In the genomic region with DNA sequence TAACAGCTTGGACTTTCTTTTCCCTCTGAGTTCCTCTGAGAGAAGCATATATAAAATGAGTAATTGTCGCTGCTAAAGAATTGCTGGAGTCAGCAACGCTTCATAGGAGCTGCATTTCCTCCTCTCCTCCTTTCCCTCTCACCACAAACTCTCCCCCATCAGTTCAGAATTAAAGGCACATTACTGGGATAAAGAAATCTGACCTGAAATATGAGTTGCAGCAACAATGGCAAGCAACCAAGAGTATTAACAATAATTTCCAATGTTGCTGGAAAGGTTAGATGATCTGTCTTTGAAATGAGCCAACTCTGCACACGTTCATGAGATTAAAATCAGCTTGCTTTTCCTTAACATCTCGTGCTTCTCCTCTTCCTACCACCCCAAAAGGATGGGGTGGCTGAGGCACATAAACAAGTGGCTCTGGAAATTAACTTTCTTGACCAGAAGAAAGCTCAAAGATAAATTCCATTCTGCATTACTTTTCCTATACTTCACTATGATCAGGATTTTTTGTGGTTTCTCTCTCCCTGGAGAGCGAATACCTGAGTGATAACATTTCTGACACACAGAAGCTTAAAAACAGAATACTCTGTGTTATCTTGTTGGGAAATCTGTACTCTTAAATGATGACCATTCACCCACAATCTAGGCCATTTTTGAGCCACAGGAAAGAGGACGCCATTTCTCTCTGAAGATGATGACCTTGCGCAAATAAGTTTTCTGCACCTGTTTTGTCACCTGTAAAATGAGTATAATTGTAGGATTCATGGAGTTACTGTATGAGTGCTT, we compare ENCODE assay signal across 10 cellular contexts.
DNase-seq lines count a peak whose midpoint lies in the region; ATAC-seq and TF ChIP-seq lines count a peak whose summit lies in the region.
"Had no signal": no experiment of that assay in that cellular context is flagged by ENCODE, and none has a peak within 500 bp of the region (broad histone marks: within the 10 kb centered on the region; RNA-seq: fewer than 3 reads in every experiment).

No MANE protein-coding gene starts in this region.

- intact Hi-C loops in transverse colon (cut with DNase I; ENCODE audit: low total_unique reads) = loop anchor here (5.0 kb wide), 1 partner anchor 92 kb away; a partner anchor contains a TSS

- no peaks in the 10 kb centered on the region for H3K9me3 ChIP-seq in transverse colon
- H3K9me3 ChIP-seq: colonic mucosa had no signal

- peak overlapping the region; percentile 0 to 78 (median 55) for H3K27ac ChIP-seq in transverse colon
- H3K27ac ChIP-seq: colonic mucosa had no signal

- H3K36me3 ChIP-seq in transverse colon = no peaks in the 10 kb centered on the region
- H3K36me3 ChIP-seq: colonic mucosa had no signal

- peaks cover 9 to 38% (median 26%) of the 10 kb centered on the region in 4 donors for H3K4me1 ChIP-seq in transverse colon
- H3K4me1 ChIP-seq: colonic mucosa had no signal

- no peak for TF ChIP-seq EP300 in transverse colon (IDR thresholded peaks at IDR 0.05; ENCODE audit: low read depth)

- in situ Hi-C loops in transverse colon (cut with MboI; ENCODE audit: low pct_ligation_motif_present in 1 of 4, low pct_unique_long_range_greater_than_20kb in 1 of 4, low sequenced_read_pairs in 3 of 4) = no loop called here

- no peak for TF ChIP-seq POLR2A in transverse colon (IDR thresholded peaks at IDR 0.05)

- TF ChIP-seq CTCF in choroid plexus epithelial cell (conservative IDR thresholded peaks at IDR 0.05; ENCODE audit: low read depth, low read length) (no peak), transverse colon (IDR thresholded peaks at IDR 0.05) (no peak)

- H3K4me3 ChIP-seq in choroid plexus epithelial cell (ENCODE audit: low read depth, low read length) (no peak overlapping the region), transverse colon (no peak overlapping the region)
- H3K4me3 ChIP-seq: colonic mucosa had no signal

- ATAC-seq in GM18511 (IDR thresholded peaks at IDR 0.05; ENCODE audit: unreplicated experiment) (no peak), GM21576 (IDR thresholded peaks at IDR 0.05; ENCODE audit: unreplicated experiment) (no peak), GM19467 (IDR thresholded peaks at IDR 0.05; ENCODE audit: unreplicated experiment) (no peak)

- H3K27me3 ChIP-seq in transverse colon = no peaks in the 10 kb centered on the region
- H3K27me3 ChIP-seq: colonic mucosa had no signal

- 70 to 77% methylated on average over 6 to 7 of the region's 7 CpGs for WGBS in transverse colon (ENCODE audit: low coverage in 1 of 2), 2 donors

- DNase-seq in LHCN-M2 (ENCODE audit: low read depth) (peak; percentile 14), choroid plexus epithelial cell (ENCODE audit: low read depth) (peak; percentile 76), myocyte (ENCODE audit: low read depth) (peak; percentile 28), transverse colon (no peak)
- no peak for DNase-seq in stimulated activated CD4-positive, alpha-beta T cell treated with anti-CD3 and anti-CD28 coated beads, Interleukin-4, amount 100 ng/mL, for 4 hours
- DNase-seq: colonic mucosa, NCI-H2029 treated with DMSO at 0.1 percent for 48 hours had no signal

Comparison
In these comparisons a context has a peak if more than half of its experiments do, and no peak if none do; other contexts are left out.
1. DNase-seq: peak in LHCN-M2 (single experiment), choroid plexus epithelial cell (single experiment) and myocyte (single experiment); none in transverse colon (single experiment) and stimulated activated CD4-positive, alpha-beta T cell treated with anti-CD3 and anti-CD28 coated beads, Interleukin-4, amount 100 ng/mL, for 4 hours (0 of 2).